In the genomic region with DNA sequence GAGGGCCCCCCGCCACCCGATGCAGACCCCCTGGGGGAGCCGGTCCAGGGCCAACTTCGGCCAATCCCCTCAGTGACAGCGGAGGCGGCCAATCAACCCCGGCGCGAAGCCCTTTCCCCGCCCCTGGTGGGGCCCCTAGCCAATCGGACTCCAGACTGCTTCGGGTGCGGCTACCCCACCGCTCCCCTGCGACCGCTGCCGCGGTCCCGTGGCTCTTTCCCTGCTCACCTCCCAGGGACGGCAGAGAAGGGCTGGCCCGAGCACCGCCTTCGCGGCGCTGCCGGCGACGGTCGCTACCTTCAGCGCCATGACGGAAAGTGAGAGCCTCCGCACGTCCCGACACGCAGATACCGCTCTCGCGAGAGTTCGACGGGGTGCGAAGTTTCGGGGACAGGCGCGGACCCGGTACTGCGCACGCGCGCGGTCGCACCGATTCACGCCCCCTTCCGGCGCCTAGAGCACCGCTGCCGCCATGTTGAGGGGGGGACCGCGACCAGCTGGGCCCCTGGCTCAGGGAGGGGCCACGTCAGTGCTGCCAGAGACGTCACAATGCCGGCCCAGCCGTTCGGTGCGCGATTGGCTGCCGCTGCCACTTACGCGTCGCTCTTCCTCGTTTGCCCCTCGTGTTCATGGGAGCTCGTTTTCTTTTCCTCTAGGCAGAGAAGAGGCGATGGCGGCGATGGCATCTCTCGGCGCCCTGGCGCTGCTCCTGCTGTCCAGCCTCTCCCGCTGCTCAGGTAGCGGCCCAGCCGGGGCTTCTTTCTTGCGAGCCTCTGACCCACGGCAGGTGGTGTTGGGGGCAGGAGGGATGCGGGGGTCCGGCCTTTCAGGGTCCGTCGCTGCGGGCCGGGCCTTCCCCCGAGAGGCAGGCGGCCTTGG, we compare ENCODE assay signal across 8 cellular contexts. TPM values are rescaled to one million over a fixed set of nuclear protein-coding genes. Genes with fewer than 3 reads are reported as not detected.
DNase-seq lines count a peak whose midpoint lies in the region; ATAC-seq, FAIRE-seq and TF ChIP-seq lines count a peak whose summit lies in the region.

A gene (minus strand): TSS at position 358 of the 879 bp plus-strand sequence. CDS start 49 bp downstream, at position 309.
A gene (plus strand): TSS at position 651 of the 879 bp plus-strand sequence. CDS start 20 bp downstream, at position 671.

- peaks cover 47% of the 10 kb centered on the region for H3K79me2 ChIP-seq in keratinocyte (ENCODE audit: control insufficient read depth, insufficient read depth, low read length)

- H3K4me2 ChIP-seq in keratinocyte (ENCODE audit: control insufficient read depth, extremely low read depth, insufficient read depth, low read depth, low read length), result peak within 1 kb of the TSS; percentile 82

- no peaks in the 10 kb centered on the region for H3K9me1 ChIP-seq in keratinocyte (ENCODE audit: control insufficient read depth, extremely low read depth, insufficient read depth, low read length)

- no peaks in the 10 kb centered on the region for H4K20me1 ChIP-seq in keratinocyte (ENCODE audit: control insufficient read depth, extremely low read depth, insufficient read depth, low read length)

- H3K9ac ChIP-seq in keratinocyte (ENCODE audit: control insufficient read depth, extremely low read depth, insufficient read depth, low read length), result peak within 1 kb of the TSS; percentile 90

- peaks cover 9 to 12% of the 10 kb centered on the region in 2 experiments for H3K36me3 ChIP-seq in keratinocyte (ENCODE audit: control insufficient read depth in 2 of 2, extremely low read depth in 1 of 2, insufficient read depth in 2 of 2, low read length in 2 of 2)

- H3K27me3 ChIP-seq in keratinocyte (ENCODE audit: control insufficient read depth, extremely low read depth, insufficient read depth, low read length), result no peaks in the 10 kb centered on the region

- TF ChIP-seq CTCF in AG10803 (conservative IDR thresholded peaks at IDR 0.05; ENCODE audit: low read length) (0 out of 2 replicates have a peak, but pooled peaks have one; percentile 14), keratinocyte (optimal IDR thresholded peaks at IDR 0.05 in 1 of 3, IDR thresholded peaks at IDR 0.05 in 1 of 3, conservative IDR thresholded peaks at IDR 0.05 in 1 of 3; ENCODE audit: extremely low read depth in 1 of 3, insufficient read depth in 2 of 3, low read length in 3 of 3) (no peak)

- ATAC-seq in GM19043 (IDR thresholded peaks at IDR 0.05; ENCODE audit: low read depth, unreplicated experiment) (peak; percentile 85), HG03378 (IDR thresholded peaks at IDR 0.05; ENCODE audit: unreplicated experiment) (peak; percentile 81)

- H3K9me3 ChIP-seq in keratinocyte (ENCODE audit: control insufficient read depth, low read depth, low read length), result no peaks in the 10 kb centered on the region

- H3K4me1 ChIP-seq in keratinocyte (ENCODE audit: control insufficient read depth, extremely low read depth, insufficient read depth, low read length), result peaks cover 14% of the 10 kb centered on the region

- dilution Hi-C loops in keratinocyte (cut with MboI; ENCODE audit: extremely low pct_ligation_motif_present, low sequenced_read_pairs), result no loop called here

- H2AFZ ChIP-seq in keratinocyte (ENCODE audit: control insufficient read depth, low read length), result peak within 1 kb of the TSS; percentile 74

- FAIRE-seq in keratinocyte (lab: Jason Lieb, UNC), result no peak

- peak within 1 kb of the TSS; percentile 80 for H3K4me3 ChIP-seq in AG10803 (ENCODE audit: low read length)
- peak within 1 kb of the TSS; percentile 70 to 85 (median 76) for H3K4me3 ChIP-seq in keratinocyte (ENCODE audit: control insufficient read depth in 2 of 3, extremely low read depth in 1 of 3, insufficient read depth in 2 of 3, low read depth in 1 of 3, low read length in 3 of 3)

- DNase-seq in AG10803 (ENCODE audit: low read depth) (peak; percentile 92), NCI-H460 (ENCODE audit: extremely low read depth, low read depth) (peak; percentile 94), cerebellum (ENCODE audit: low spot score) (peak; percentile 94), keratinocyte (ENCODE audit: low read depth, low spot score) (peak; percentile 52)
- DNase-seq in activated CD4-positive, alpha-beta T cell treated with anti-CD3 and anti-CD28 coated beads for 1 hour, result peak; percentile 90
- peak; percentile 83 to 84 for DNase-seq in stimulated activated CD4-positive, alpha-beta T cell treated with anti-CD3 and anti-CD28 coated beads, Interleukin-15, amount 100 ng/mL, for 1 hour (ENCODE audit: low read depth in 1 of 2, low spot score in 1 of 2)

- peak within 1 kb of the TSS; percentile 90 for H3K27ac ChIP-seq in keratinocyte (ENCODE audit: control insufficient read depth, insufficient read depth, low read length)

RNA-seq across cellular contexts. Expression of the first gene that starts in this region (rescaled TPM):
- total RNA-seq in NCI-H460 (2014; rRNA removed; shearing (Covaris generic)), result 81.4 and 82.4 TPM in 2 replicates
- 158 and 171 TPM in 2 replicates for polyA plus RNA-seq in NCI-H460 (2014; cell fraction: nucleus; rRNA removed)
- total RNA-seq in cerebellum, result 31.1 TPM
- polyA plus RNA-seq in keratinocyte, result 44.7 to 73.5 TPM (median 45.8 TPM) in 3 replicates
- polyA plus RNA-seq in keratinocyte (2011; ENCODE audit: low read depth), result 21.8 TPM
- 35.4 and 55.3 TPM in 2 replicates for polyA plus RNA-seq in keratinocyte (2011; cell fraction: cytosol; rRNA removed)
- 46.4 and 59.8 TPM in 2 replicates for polyA plus RNA-seq in keratinocyte (2011; cell fraction: nucleus; rRNA removed)
- polyA plus RNA-seq in keratinocyte (2012; ENCODE audit: low replicate concordance), result 36.8 and 58.9 TPM in 2 replicates
- 66.7 to 139 TPM (median 87.4 TPM) in 3 replicates for polyA minus RNA-seq in keratinocyte
- polyA minus RNA-seq in keratinocyte (2011; cell fraction: cytosol; rRNA and poly(A)+ RNA removed), result 52.2 TPM
- polyA minus RNA-seq in keratinocyte (2011; cell fraction: nucleus; rRNA and poly(A)+ RNA removed), result 17.5 and 29.0 TPM in 2 replicates

RNA-seq across cellular contexts. Expression of the second gene that starts in this region (rescaled TPM):
- total RNA-seq in NCI-H460 (2014; rRNA removed; shearing (Covaris generic)), result 387 and 464 TPM in 2 replicates
- polyA plus RNA-seq in NCI-H460 (2014; cell fraction: nucleus; rRNA removed), result 269 and 450 TPM in 2 replicates
- total RNA-seq in cerebellum, result 68.6 TPM
- polyA plus RNA-seq in keratinocyte, result 187 to 320 TPM (median 209 TPM) in 3 replicates
- 23.4 TPM for polyA plus RNA-seq in keratinocyte (2011; ENCODE audit: low read depth)
- polyA plus RNA-seq in keratinocyte (2011; cell fraction: cytosol; rRNA removed), result 156 and 243 TPM in 2 replicates
- polyA plus RNA-seq in keratinocyte (2011; cell fraction: nucleus; rRNA removed), result 143 and 152 TPM in 2 replicates
- polyA plus RNA-seq in keratinocyte (2012; ENCODE audit: low replicate concordance), result 248 and 255 TPM in 2 replicates
- 130 to 283 TPM (median 137 TPM) in 3 replicates for polyA minus RNA-seq in keratinocyte
- polyA minus RNA-seq in keratinocyte (2011; cell fraction: cytosol; rRNA and poly(A)+ RNA removed), result 468 TPM
- polyA minus RNA-seq in keratinocyte (2011; cell fraction: nucleus; rRNA and poly(A)+ RNA removed), result 42.7 and 49.4 TPM in 2 replicates

Comparison
In these comparisons a context has a peak if more than half of its experiments do, and no peak if none do; other contexts are left out.
1. Peak in every context shown above with its lines: DNase-seq, ATAC-seq, H3K4me3 ChIP-seq and H3K27ac ChIP-seq.